ENCODE assay signal across 1 cellular context in genomic region chr12:114611145-114612018, GRCh38.
TF ChIP-seq lines count a peak whose summit lies in the region.

No MANE protein-coding gene starts in this region.

TF ChIP-seq in HepG2, 621 proteins besides CTCF, POLR2A, EP300 and RAD21 (continued from another document and continues in another):
- peak; percentile 46; the same call in 1 of the 2 replicates for TF ChIP-seq ARID4A (CRISPR knock-in tag; IDR thresholded peaks at IDR 0.05; ENCODE audit: borderline replicate concordance)
- TF ChIP-seq HNF4G (IDR thresholded peaks at IDR 0.05; ENCODE audit: borderline replicate concordance, low read depth, low read length): peak; percentile 95
- TF ChIP-seq HNF4G (CRISPR knock-in tag; IDR thresholded peaks at IDR 0.05; ENCODE audit: borderline replicate concordance, low read depth): peak; percentile 96
- no peak for TF ChIP-seq ZNF138 (CRISPR knock-in tag; IDR thresholded peaks at IDR 0.05; ENCODE audit: low read depth)
- peak; percentile 55; the same call in 1 of the 2 replicates for TF ChIP-seq ATF1 (CRISPR knock-in tag; IDR thresholded peaks at IDR 0.05)
- 0 out of 2 replicates have a peak, but pooled peaks have one; percentile 49 for TF ChIP-seq ELF4 (CRISPR knock-in tag; IDR thresholded peaks at IDR 0.05; ENCODE audit: borderline replicate concordance)
- peak; percentile 87 for TF ChIP-seq ISL2 (CRISPR knock-in tag; IDR thresholded peaks at IDR 0.05)
- peak; percentile 96 for TF ChIP-seq NCOR1 (IDR thresholded peaks at IDR 0.05; ENCODE audit: borderline replicate concordance, low read length)
- TF ChIP-seq PREB (CRISPR knock-in tag; IDR thresholded peaks at IDR 0.05): no peak
- TF ChIP-seq GATA4 (IDR thresholded peaks at IDR 0.05; ENCODE audit: borderline replicate concordance, low read depth): peak; percentile 89; the same call in 1 of the 2 replicates
- TF ChIP-seq SMAD3 (CRISPR knock-in tag; IDR thresholded peaks at IDR 0.05): peak; percentile 50; the same call in 1 of the 2 replicates
- TF ChIP-seq CHD4 (IDR thresholded peaks at IDR 0.05; ENCODE audit: borderline replicate concordance, low read length): no peak
- TF ChIP-seq ONECUT2 (CRISPR knock-in tag; IDR thresholded peaks at IDR 0.05): no peak
- peak; percentile 48; the same call in 1 of the 2 replicates for TF ChIP-seq ZNF746 (CRISPR knock-in tag; IDR thresholded peaks at IDR 0.05)
- TF ChIP-seq KLF11 (CRISPR knock-in tag; IDR thresholded peaks at IDR 0.05): no peak
- TF ChIP-seq FOXC1 (CRISPR knock-in tag; IDR thresholded peaks at IDR 0.05; ENCODE audit: borderline replicate concordance): no peak
- peak in 1 of 2 experiments; percentile 46; a peak in 1 of 4 replicates for TF ChIP-seq KLF16 (CRISPR knock-in tag; IDR thresholded peaks at IDR 0.05)
- peak; percentile 71; the same call in 1 of the 2 replicates for TF ChIP-seq ZBTB21 (CRISPR knock-in tag; IDR thresholded peaks at IDR 0.05)
- peak; percentile 73 for TF ChIP-seq HNF1B (CRISPR knock-in tag; IDR thresholded peaks at IDR 0.05)
- TF ChIP-seq HOXA5 (CRISPR knock-in tag; IDR thresholded peaks at IDR 0.05): 0 out of 2 replicates have a peak, but pooled peaks have one; percentile 14
- TF ChIP-seq SMARCC2 (IDR thresholded peaks at IDR 0.05): no peak
- peak; percentile 63; the same call in 1 of the 2 replicates for TF ChIP-seq SIX1 (CRISPR knock-in tag; IDR thresholded peaks at IDR 0.05; ENCODE audit: borderline replicate concordance)
- peak; percentile 69; the same call in 1 of the 2 replicates for TF ChIP-seq ZNF264 (CRISPR knock-in tag; IDR thresholded peaks at IDR 0.05)
- peak; percentile 91; the same call in 1 of the 2 replicates for TF ChIP-seq ZNF292 (CRISPR knock-in tag; IDR thresholded peaks at IDR 0.05; ENCODE audit: borderline replicate concordance, low read depth)
- TF ChIP-seq ZNF460 (CRISPR knock-in tag; IDR thresholded peaks at IDR 0.05; ENCODE audit: borderline replicate concordance): peak; percentile 85; the same call in 1 of the 2 replicates
- TF ChIP-seq ZNF670 (CRISPR knock-in tag; IDR thresholded peaks at IDR 0.05; ENCODE audit: borderline replicate concordance): 0 out of 2 replicates have a peak, but pooled peaks have one; percentile 37
- no peak for TF ChIP-seq ZBTB1 (CRISPR knock-in tag; IDR thresholded peaks at IDR 0.05; ENCODE audit: borderline replicate concordance)
- peak; percentile 73 for TF ChIP-seq PITX1 (CRISPR knock-in tag; IDR thresholded peaks at IDR 0.05)
- TF ChIP-seq SRY (CRISPR knock-in tag; IDR thresholded peaks at IDR 0.05): peak; percentile 50; the same call in 1 of the 2 replicates
- TF ChIP-seq SAFB2 (CRISPR knock-in tag; IDR thresholded peaks at IDR 0.05; ENCODE audit: borderline replicate concordance, low read depth): peak; percentile 26; the same call in 1 of the 2 replicates
- no peak for TF ChIP-seq MAZ (IDR thresholded peaks at IDR 0.05; ENCODE audit: borderline replicate concordance, low read depth, low read length)
- peak; percentile 54; the same call in 1 of the 2 replicates for TF ChIP-seq MAZ (CRISPR knock-in tag; IDR thresholded peaks at IDR 0.05; ENCODE audit: low read depth)
- 0 out of 2 replicates have a peak, but pooled peaks have one; percentile 26 for TF ChIP-seq ZNF777 (CRISPR knock-in tag; IDR thresholded peaks at IDR 0.05)
- peak; percentile 71 for TF ChIP-seq THAP11 (CRISPR knock-in tag; IDR thresholded peaks at IDR 0.05)
- TF ChIP-seq ZGPAT (CRISPR knock-in tag; IDR thresholded peaks at IDR 0.05): peak; percentile 55
- TF ChIP-seq ZNF737 (CRISPR knock-in tag; IDR thresholded peaks at IDR 0.05; ENCODE audit: borderline replicate concordance): no peak
- TF ChIP-seq MLX (CRISPR knock-in tag; IDR thresholded peaks at IDR 0.05): peak; percentile 66; the same call in 1 of the 2 replicates
- TF ChIP-seq ELF3 (CRISPR knock-in tag; IDR thresholded peaks at IDR 0.05): peak; percentile 71
- TF ChIP-seq SNAPC4 (CRISPR knock-in tag; IDR thresholded peaks at IDR 0.05): peak; percentile 72; the same call in 1 of the 2 replicates
- 0 out of 2 replicates have a peak, but pooled peaks have one; percentile 47 for TF ChIP-seq ZNF800 (CRISPR knock-in tag; IDR thresholded peaks at IDR 0.05)
- TF ChIP-seq ZNF710 (CRISPR knock-in tag; IDR thresholded peaks at IDR 0.05; ENCODE audit: borderline replicate concordance): peak; percentile 85
- TF ChIP-seq TCF7 (IDR thresholded peaks at IDR 0.05; ENCODE audit: low read depth): peak; percentile 86
